ENCODE assay signal across 8 cellular contexts in the genomic region with DNA sequence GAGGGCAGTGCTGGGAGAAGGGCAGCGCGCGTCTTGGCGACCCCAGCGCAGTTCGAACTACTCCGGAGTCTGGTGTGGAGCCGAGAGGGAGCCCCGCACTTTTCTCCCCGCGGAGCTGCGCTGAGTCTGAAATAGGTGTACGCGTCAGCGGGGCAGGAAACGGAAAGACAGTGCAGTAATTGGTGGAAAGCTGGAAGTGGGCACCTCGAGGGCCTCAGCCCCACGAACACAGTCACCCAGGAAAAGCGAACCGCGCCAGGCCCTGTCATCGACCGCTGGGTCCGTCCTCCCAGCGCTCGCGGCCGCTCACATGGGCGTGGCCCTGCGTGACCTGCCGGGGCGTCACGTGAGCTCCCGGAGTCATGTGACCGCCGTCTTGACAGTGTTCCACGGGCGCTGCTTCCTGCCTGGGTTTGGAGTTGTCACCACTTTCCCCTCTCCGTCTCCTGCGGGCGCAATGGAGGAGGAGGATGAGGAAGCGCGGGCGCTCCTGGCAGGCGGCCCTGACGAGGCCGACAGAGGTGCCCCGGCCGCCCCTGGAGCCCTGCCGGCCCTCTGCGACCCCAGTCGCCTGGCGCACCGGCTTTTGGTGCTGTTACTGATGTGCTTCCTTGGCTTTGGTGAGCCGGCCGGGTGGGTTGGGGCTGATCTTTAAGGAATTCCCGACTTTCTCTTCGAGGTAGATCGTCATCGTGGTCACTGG. TPM values are rescaled to one million over a fixed set of nuclear protein-coding genes. Genes with fewer than 3 reads are reported as not detected.
A peak's percentile ranks its signal among the peaks of the same experiment; 100 is the strongest.
DNase-seq lines count a peak whose midpoint lies in the region; FAIRE-seq and TF ChIP-seq lines count a peak whose summit lies in the region.

A gene with protein sequence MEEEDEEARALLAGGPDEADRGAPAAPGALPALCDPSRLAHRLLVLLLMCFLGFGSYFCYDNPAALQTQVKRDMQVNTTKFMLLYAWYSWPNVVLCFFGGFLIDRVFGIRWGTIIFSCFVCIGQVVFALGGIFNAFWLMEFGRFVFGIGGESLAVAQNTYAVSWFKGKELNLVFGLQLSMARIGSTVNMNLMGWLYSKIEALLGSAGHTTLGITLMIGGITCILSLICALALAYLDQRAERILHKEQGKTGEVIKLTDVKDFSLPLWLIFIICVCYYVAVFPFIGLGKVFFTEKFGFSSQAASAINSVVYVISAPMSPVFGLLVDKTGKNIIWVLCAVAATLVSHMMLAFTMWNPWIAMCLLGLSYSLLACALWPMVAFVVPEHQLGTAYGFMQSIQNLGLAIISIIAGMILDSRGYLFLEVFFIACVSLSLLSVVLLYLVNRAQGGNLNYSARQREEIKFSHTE (plus strand): TSS at position 359 of the 703 bp plus-strand sequence. CDS start 99 bp downstream, at position 458.

- peak within 1 kb of the TSS; percentile 5 for H3K18ac ChIP-seq in neuronal stem cell (ENCODE audit: low read length)

- no peak within 1 kb of the TSS for H2BK5ac ChIP-seq in neuronal stem cell (ENCODE audit: low read length)

- H4K8ac ChIP-seq in neuronal stem cell (ENCODE audit: low read depth, low read length) = peak within 1 kb of the TSS; percentile 68

- no peaks in the 10 kb centered on the region for H3K36me3 ChIP-seq in neuronal stem cell (replicated peaks in 1 of 2; ENCODE audit: control insufficient read depth in 2 of 2, insufficient read depth in 2 of 2, low read length in 2 of 2)

- no peak within 1 kb of the TSS for H2AK5ac ChIP-seq in neuronal stem cell (ENCODE audit: low read depth, low read length)

- DNase-seq in GM04504 (ENCODE audit: low read depth) (peak; percentile 87), HFFc6 (peak; percentile 91), NB4 (ENCODE audit: low read depth) (peak; percentile 93), SK-N-DZ (ENCODE audit: low spot score) (peak; percentile 88), frontal cortex (ENCODE audit: low spot score in 2 of 2) (peak; percentile 79 to 87), neuronal stem cell (ENCODE audit: low spot score) (peak; percentile 82)
- peak; percentile 92 for DNase-seq in activated naive CD4-positive, alpha-beta T cell treated with anti-CD3 and anti-CD28 coated beads for 36 hours

- peak within 1 kb of the TSS; percentile 92 for H3K4me3 Mint-ChIP-seq in HFFc6
- peak within 1 kb of the TSS; percentile 84 for H3K4me3 Mint-ChIP-seq in activated naive CD4-positive, alpha-beta T cell treated with anti-CD3 and anti-CD28 coated beads for 36 hours

- no peak within 1 kb of the TSS for H3K14ac ChIP-seq in neuronal stem cell (ENCODE audit: low read length)

- peaks cover 1% of the 10 kb centered on the region for H3K27me3 Mint-ChIP-seq in HFFc6 (ENCODE audit: insufficient read depth)
- no peaks in the 10 kb centered on the region for H3K27me3 Mint-ChIP-seq in activated naive CD4-positive, alpha-beta T cell treated with anti-CD3 and anti-CD28 coated beads for 36 hours (ENCODE audit: low read depth)

- no peak within 1 kb of the TSS for H2BK120ac ChIP-seq in neuronal stem cell (ENCODE audit: low read depth, low read length)

- H3K27me3 ChIP-seq in neuronal stem cell (ENCODE audit: control insufficient read depth in 3 of 3, insufficient read depth in 3 of 3, low read depth in 1 of 3, low read length in 3 of 3) = peaks cover 0 to 16% (median 8%) of the 10 kb centered on the region in 3 experiments

- no peaks in the 10 kb centered on the region for H3K79me1 ChIP-seq in neuronal stem cell (ENCODE audit: low read depth, low read length)

- no peaks in the 10 kb centered on the region for H3K4me1 ChIP-seq in neuronal stem cell (ENCODE audit: control insufficient read depth in 2 of 2, insufficient read depth in 1 of 2, low read depth in 1 of 2, low read length in 2 of 2)

- peak within 1 kb of the TSS; percentile 84 for H3K4me3 ChIP-seq in NB4 (ENCODE audit: low read depth, low read length)
- peak within 1 kb of the TSS; percentile 79 to 88 for H3K4me3 ChIP-seq in neuronal stem cell (ENCODE audit: low read length in 2 of 2)

- no peak within 1 kb of the TSS for H2BK12ac ChIP-seq in neuronal stem cell (ENCODE audit: low read length)

- H3K23ac ChIP-seq in neuronal stem cell (ENCODE audit: low read depth, low read length, poor library complexity) = peak within 1 kb of the TSS; percentile 75

- intact Hi-C loops in activated naive CD4-positive, alpha-beta T cell treated with anti-CD3 and anti-CD28 coated beads for 36 hours (cut with micrococcal nuclease) = loop anchor here (1.0 to 5.0 kb wide), 4 partner anchors 11 to 1595 kb away; a partner anchor contains a TSS

- CTCF ChIA-PET in activated naive CD4-positive, alpha-beta T cell treated with anti-CD3 and anti-CD28 coated beads for 36 hours (lab: Charles Lee) = interaction anchor here (0.6 to 3.1 kb wide), 5 partner anchors 10 to 458 kb away, joined by 3 to 28 read pairs (median 13); a partner anchor contains a TSS

- WGBS in neuronal stem cell (ENCODE audit: extremely low coverage in 2 of 2, insufficient read length in 2 of 2, insufficient replicate concordance in 1 of 2), 2 donors = no CpG with 5 or more reads among the region's 60 CpGs

- H3K27ac Mint-ChIP-seq in HFFc6 = peak within 1 kb of the TSS; percentile 93
- H3K27ac Mint-ChIP-seq in activated naive CD4-positive, alpha-beta T cell treated with anti-CD3 and anti-CD28 coated beads for 36 hours = peak within 1 kb of the TSS; percentile 44

- H4K91ac ChIP-seq in neuronal stem cell (ENCODE audit: low read depth, low read length, poor library complexity) = no peak within 1 kb of the TSS

- peaks cover 11% of the 10 kb centered on the region for H3K36me3 Mint-ChIP-seq in HFFc6 (ENCODE audit: low read depth)
- peaks cover 2% of the 10 kb centered on the region for H3K36me3 Mint-ChIP-seq in activated naive CD4-positive, alpha-beta T cell treated with anti-CD3 and anti-CD28 coated beads for 36 hours (ENCODE audit: low read depth)

- TF ChIP-seq POLR2A in NB4 (IDR thresholded peaks at IDR 0.05; ENCODE audit: extremely low read depth, insufficient read length) = peak; percentile 47

- no peak for FAIRE-seq in frontal cortex (lab: Jason Lieb, UNC)

- H3K9me3 Mint-ChIP-seq in HFFc6 = no peaks in the 10 kb centered on the region
- H3K9me3 Mint-ChIP-seq in activated naive CD4-positive, alpha-beta T cell treated with anti-CD3 and anti-CD28 coated beads for 36 hours = no peaks in the 10 kb centered on the region

- H3K4ac ChIP-seq in neuronal stem cell (ENCODE audit: low read length) = no peak within 1 kb of the TSS

- H3K9ac ChIP-seq in neuronal stem cell (ENCODE audit: low read depth, low read length, poor library complexity) = peak within 1 kb of the TSS; percentile 73

- H2AFZ ChIP-seq in neuronal stem cell (ENCODE audit: low read length) = peak within 1 kb of the TSS; percentile 97

- no peak within 1 kb of the TSS for H3K27ac ChIP-seq in neuronal stem cell (replicated peaks; ENCODE audit: low read length)

- no peaks in the 10 kb centered on the region for H3K9me3 ChIP-seq in neuronal stem cell (replicated peaks in 1 of 2; ENCODE audit: control insufficient read depth in 2 of 2, insufficient read depth in 1 of 2, low read depth in 1 of 2, low read length in 2 of 2)

- no peak within 1 kb of the TSS for H2BK15ac ChIP-seq in neuronal stem cell (ENCODE audit: low read length)

- no peak for TF ChIP-seq CTCF in HFFc6 (IDR thresholded peaks at IDR 0.05)
- no peak for TF ChIP-seq CTCF in NB4 (IDR thresholded peaks at IDR 0.05; ENCODE audit: low read depth, low read length)
- no peak for TF ChIP-seq CTCF in subcutaneous adipose tissue (IDR thresholded peaks at IDR 0.05; ENCODE audit: low read depth)

- peaks cover 52% of the 10 kb centered on the region for H3K4me1 Mint-ChIP-seq in HFFc6 (ENCODE audit: low read depth)
- H3K4me1 Mint-ChIP-seq in activated naive CD4-positive, alpha-beta T cell treated with anti-CD3 and anti-CD28 coated beads for 36 hours (ENCODE audit: low read depth) = peaks cover 21% of the 10 kb centered on the region

- H3K4me2 ChIP-seq in neuronal stem cell (ENCODE audit: insufficient read depth, low read length, poor library complexity, severe bottlenecking) = peak within 1 kb of the TSS; percentile 72

RNA-seq across cellular contexts. Expression of the gene that starts here (rescaled TPM):
- total RNA-seq in HFFc6 (2021; fragmentation: NEBNext Ultra II Directional; extraction: Animal tissue kit (Norgen Biotek cat#: 25700)) = 10 to 100 TPM; 61.6 to 75.4 (median 68.8) TPM
- polyA plus RNA-seq in SK-N-DZ (2014; cell fraction: cytosol; rRNA removed) = 64.7 and 66.2 TPM in 2 replicates
- polyA plus RNA-seq in SK-N-DZ (2014; cell fraction: nucleus; rRNA removed) = 30.5 and 36.8 TPM in 2 replicates
- 1 to 10 TPM; 4.8 to 5.7 TPM for total RNA-seq in activated naive CD4-positive, alpha-beta T cell treated with anti-CD3 and anti-CD28 coated beads for 36 hours
- 34.6 TPM for total RNA-seq in frontal cortex
- polyA plus RNA-seq in neuronal stem cell (2013, experiment 1 of 2) = 4.2 TPM
- polyA plus RNA-seq in neuronal stem cell (2013, experiment 2 of 2) = 3.4 TPM
- 100 to 1,000 TPM in 3 of 4 donors, 10 to 100 TPM in 1; 61.2 to 282 (median 143) TPM for total RNA-seq in subcutaneous adipose tissue
